In the genomic region with DNA sequence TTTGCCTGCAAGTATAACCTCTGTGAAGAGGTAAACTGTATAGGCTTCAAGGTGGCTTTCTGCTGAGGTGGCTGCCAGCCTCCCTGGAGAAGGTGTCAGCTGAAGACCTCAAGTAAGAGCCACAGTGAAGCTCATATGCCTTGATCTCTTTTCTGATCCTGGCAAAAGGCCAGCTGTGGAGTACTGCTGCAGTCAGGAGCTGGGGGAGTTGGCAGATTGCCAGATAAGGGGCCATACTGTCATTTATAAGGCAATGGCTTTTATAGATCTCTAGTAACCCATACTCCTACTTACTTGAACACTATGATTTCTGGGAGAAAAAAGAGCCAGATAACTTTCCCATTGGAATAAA, we compare ENCODE assay signal across 9 cellular contexts. TPM values are rescaled to one million over a fixed set of nuclear protein-coding genes. Genes with fewer than 3 reads are reported as not detected.
DNase-seq lines count a peak whose midpoint lies in the region; FAIRE-seq and TF ChIP-seq lines count a peak whose summit lies in the region.
"Had no signal": no experiment of that assay in that cellular context is flagged by ENCODE, and none has a peak within 500 bp of the region (broad histone marks: within the 10 kb centered on the region; RNA-seq: fewer than 3 reads in every experiment).

No MANE protein-coding gene starts in this region.

- no peaks in the 10 kb centered on the region for H3K9me3 ChIP-seq in kidney (ENCODE audit: control insufficient read depth in 1 of 2, low read length in 2 of 2)
- H3K9me3 ChIP-seq: A549 had no signal

- intact Hi-C loops in kidney (cut with DNase I): no loop called here

- DNase-seq in NCI-H2196 (lab: John Stamatoyannopoulos, UW; ENCODE audit: unreplicated experiment) (peak; percentile 53), NCI-H2196 treated with DMSO at 0.1 percent for 48 hours (lab: John Stamatoyannopoulos, UW; ENCODE audit: unreplicated experiment) (no peak), T follicular helper cell (ENCODE audit: low read depth) (peak; percentile 54), brain microvascular endothelial cell (peak; percentile 14), H4 (ENCODE audit: low spot score) (no peak), foreskin melanocyte (no peak), kidney (no peak)
- DNase-seq in stimulated activated CD8-positive, alpha-beta memory T cell treated with anti-CD3 and anti-CD28 coated beads, Interleukin-4, amount 100 ng/mL, for 48 hours: peak; percentile 70

- no peak for FAIRE-seq in kidney (lab: Jason Lieb, UNC)
- FAIRE-seq: A549 had no signal

- no peak overlapping the region for H3K9ac ChIP-seq in kidney (ENCODE audit: low read length in 2 of 2)

- TF ChIP-seq CTCF in brain microvascular endothelial cell (IDR thresholded peaks at IDR 0.05; ENCODE audit: low read depth, low read length, missing control alignments) (no peak), kidney (IDR thresholded peaks at IDR 0.05; ENCODE audit: borderline replicate concordance, extremely low read depth, insufficient read depth) (no peak)

- no peak overlapping the region for H3K4me3 ChIP-seq in brain microvascular endothelial cell (ENCODE audit: low read depth, low read length)
- H3K4me3 ChIP-seq in kidney (ENCODE audit: low read length in 2 of 2): no peak overlapping the region
- H3K4me3 ChIP-seq: A549 had no signal

- H3K27me3 ChIP-seq in brain microvascular endothelial cell (replicated peaks): no peaks in the 10 kb centered on the region

- no peaks in the 10 kb centered on the region for H3K36me3 ChIP-seq in brain microvascular endothelial cell (replicated peaks)
- H3K36me3 ChIP-seq in kidney (ENCODE audit: control insufficient read depth in 1 of 2, insufficient read depth in 2 of 2, low read length in 2 of 2): no peaks in the 10 kb centered on the region

- in situ Hi-C loops in brain microvascular endothelial cell (cut with HindIII; ENCODE audit: low pct_ligation_motif_present, low sequenced_read_pairs): no loop called here

- H3K27ac ChIP-seq in brain microvascular endothelial cell: no peak overlapping the region
- no peak overlapping the region for H3K27ac ChIP-seq in kidney (ENCODE audit: low read depth in 2 of 2, low read length in 2 of 2)
- H3K27ac ChIP-seq: A549 had no signal

- H3K4me1 ChIP-seq in kidney (ENCODE audit: control insufficient read depth in 1 of 2, insufficient read depth in 1 of 2, low read depth in 1 of 2, low read length in 2 of 2): no peaks in the 10 kb centered on the region
- H3K4me1 ChIP-seq: A549 had no signal

RNA-seq across cellular contexts. Expression of a gene that starts 8.8 kb away (rescaled TPM):
- total RNA-seq in H4 (2014; rRNA removed; shearing (Covaris generic)): 1.8 and 3.0 TPM in 2 replicates
- 12.9 TPM for total RNA-seq in kidney
- 0.84 TPM for polyA plus RNA-seq in kidney (ENCODE audit: insufficient read depth, low read depth, low replicate concordance)

Comparison
In these comparisons a context has a peak if more than half of its experiments do, and no peak if none do; other contexts are left out.
1. DNase-seq: peak in NCI-H2196 (single experiment), T follicular helper cell (single experiment), brain microvascular endothelial cell (single experiment) and stimulated activated CD8-positive, alpha-beta memory T cell treated with anti-CD3 and anti-CD28 coated beads, Interleukin-4, amount 100 ng/mL, for 48 hours (single experiment); none in NCI-H2196 treated with DMSO at 0.1 percent for 48 hours (single experiment), H4 (single experiment), foreskin melanocyte (single experiment) and kidney (single experiment).